Comparison of ENCODE assay signal across 24 cellular contexts in genomic region chr12:86290615-86291014, GRCh38.
"Had no signal": no experiment of that assay in that cellular context is flagged by ENCODE, and none has a peak within 500 bp of the region (broad histone marks: within the 10 kb centered on the region; RNA-seq: fewer than 3 reads in every experiment).

No MANE protein-coding gene starts in this region.

- H3K9me3 ChIP-seq: esophagus squamous epithelium, gastrocnemius medialis, neutrophil, pancreas, right lobe of liver, stomach, thyroid gland, vagina had no signal

- H3K4me1 ChIP-seq: esophagus squamous epithelium, gastrocnemius medialis, pancreas, right lobe of liver, stomach, thyroid gland, vagina had no signal

- H3K4me2 ChIP-seq: smooth muscle cell had no signal

- H3K36me3 ChIP-seq: esophagus squamous epithelium, gastrocnemius medialis, neutrophil, pancreas, right lobe of liver, stomach, thyroid gland, vagina had no signal

- ATAC-seq: effector memory CD8-positive, alpha-beta T cell; gastrocnemius medialis; left lobe of liver; natural killer cell; pancreas; right lobe of liver; stimulated activated effector memory CD8-positive, alpha-beta T cell treated with anti-CD3 and anti-CD28 coated beads, Interleukin-12 subunit alpha, Interleukin-12 subunit beta, amount 100 ng/mL, for 72 hours had no signal

- DNase-seq: cortex of kidney; effector memory CD8-positive, alpha-beta T cell; erythroblast; esophagus squamous epithelium; foreskin fibroblast; gastrocnemius medialis; head of caudate nucleus; kidney; natural killer cell; pancreas; right lobe of liver; stimulated activated CD4-positive, alpha-beta T cell treated with anti-CD3 and anti-CD28 coated beads, Interleukin-12 subunit alpha, Interleukin-12 subunit beta, amount 100 ng/mL, for 4 hours; stimulated activated CD4-positive, alpha-beta T cell treated with anti-CD3 and anti-CD28 coated beads, Interleukin-2, amount 100 ng/mL, for 24 hours; stimulated activated CD4-positive, alpha-beta T cell treated with anti-CD3 and anti-CD28 coated beads, Interleukin-4, amount 100 ng/mL, for 24 hours; stimulated activated naive CD4-positive, alpha-beta T cell treated with Interleukin-2 at 50 U/mL for 16 hours; stomach; thyroid gland; trophoblast cell had no signal

- H3K27ac ChIP-seq: esophagus squamous epithelium, gastrocnemius medialis, neutrophil, pancreas, right lobe of liver, stomach, thyroid gland, vagina had no signal

- H3K4me3 ChIP-seq: esophagus squamous epithelium, gastrocnemius medialis, lung, pancreas, right lobe of liver, smooth muscle cell, stomach, thyroid gland, vagina had no signal

- H3K27me3 ChIP-seq: esophagus squamous epithelium, gastrocnemius medialis, neutrophil, pancreas, right lobe of liver, stomach, thyroid gland, vagina had no signal
